ENCODE assay signal across 9 cellular contexts in genomic region chr2:219460424-219460926, GRCh38. TPM values are rescaled to one million over a fixed set of nuclear protein-coding genes. Genes with fewer than 3 reads are reported as not detected.
DNase-seq lines count a peak whose midpoint lies in the region; ATAC-seq and TF ChIP-seq lines count a peak whose summit lies in the region.
"Had no signal": no experiment of that assay in that cellular context is flagged by ENCODE, and none has a peak within 500 bp of the region (broad histone marks: within the 10 kb centered on the region; RNA-seq: fewer than 3 reads in every experiment).

No MANE protein-coding gene starts in this region.

- DNase-seq in C1 segment of cervical spinal cord (lab: John Stamatoyannopoulos, UW) (peak in 10 of 14 donors; percentile 22 to 84 (median 56)), RPMI8226 (peak; percentile 48), Right ventricle myocardium superior (peak; percentile 84), osteocyte (ENCODE audit: extremely low spot score, unreplicated experiment) (peak; percentile 95), HCEC 1CT (no peak), epidermal melanocyte (ENCODE audit: insufficient read length, low spot score) (no peak)
- DNase-seq in stimulated activated naive CD4-positive, alpha-beta T cell (lab: John Stamatoyannopoulos, UW), result no peak
- DNase-seq: DMS79 had no signal

- no peaks in the 10 kb centered on the region for H3K36me3 Mint-ChIP-seq in osteocyte (ENCODE audit: unreplicated experiment)

- peak overlapping the region; percentile 22 for H3K4me3 Mint-ChIP-seq in osteocyte (ENCODE audit: unreplicated experiment)

- ATAC-seq in Right ventricle myocardium superior (ENCODE audit: poor library complexity), result peak; percentile 81
- ATAC-seq in HG03354 (IDR thresholded peaks at IDR 0.05; ENCODE audit: poor library complexity, severe bottlenecking, unreplicated experiment), result no peak

- no peaks in the 10 kb centered on the region for H3K27me3 Mint-ChIP-seq in osteocyte (ENCODE audit: unreplicated experiment)

- TF ChIP-seq CTCF in osteocyte (IDR thresholded peaks at IDR 0.05), result no peak

- H3K9me3 Mint-ChIP-seq in osteocyte (ENCODE audit: unreplicated experiment), result no peaks in the 10 kb centered on the region

- intact Hi-C loops in Right ventricle myocardium superior (cut with DNase I), result no loop called here

- peaks cover 27% of the 10 kb centered on the region for H3K4me1 Mint-ChIP-seq in osteocyte (ENCODE audit: unreplicated experiment)

- peak overlapping the region; percentile 78 for H3K27ac Mint-ChIP-seq in osteocyte (ENCODE audit: unreplicated experiment)

RNA-seq across cellular contexts. Expression of gene SPEG, which starts 25.8 kb away (rescaled TPM):
- total RNA-seq in Right ventricle myocardium superior, result 103 TPM
- total RNA-seq in osteocyte, result 27.0 and 30.3 TPM in 2 replicates

RNA-seq across cellular contexts. Expression of gene GMPPA, which starts 38.2 kb away (rescaled TPM):
- total RNA-seq in Right ventricle myocardium superior (22.3 TPM), osteocyte (41.4 and 42.5 TPM in 2 replicates)

RNA-seq across cellular contexts. Expression of gene DES, which starts 42.3 kb away (rescaled TPM):
- total RNA-seq in Right ventricle myocardium superior (12,920 TPM), osteocyte (not detected in 2 replicates)

RNA-seq across cellular contexts. Expression of gene ASIC4, which starts 53.8 kb away (rescaled TPM):
- total RNA-seq in Right ventricle myocardium superior (not detected), osteocyte (0.11 and 0.13 TPM in 2 replicates)

Comparison
In these comparisons a context has a peak if more than half of its experiments do, and no peak if none do; other contexts are left out.
1. DNase-seq: peak in C1 segment of cervical spinal cord (10 of 14), RPMI8226 (single experiment), Right ventricle myocardium superior (single experiment) and osteocyte (single experiment); none in HCEC 1CT (single experiment), stimulated activated naive CD4-positive, alpha-beta T cell (0 of 6) and epidermal melanocyte (single experiment).
2. RNA of gene DES, which starts 42.3 kb away (total RNA-seq): 12,920 TPM in Right ventricle myocardium superior (single experiment); not detected in osteocyte; every median in the first group is over 1,000 times any median in the second.